12 cellular contexts compared by ENCODE assay signal in genomic region chr5:173941758-173942401, GRCh38. TPM values are rescaled to one million over a fixed set of nuclear protein-coding genes. Genes with fewer than 3 reads are reported as not detected.
DNase-seq lines count a peak whose midpoint lies in the region; ATAC-seq and TF ChIP-seq lines count a peak whose summit lies in the region.
"Had no signal": no experiment of that assay in that cellular context is flagged by ENCODE, and none has a peak within 500 bp of the region (broad histone marks: within the 10 kb centered on the region; RNA-seq: fewer than 3 reads in every experiment).

No MANE protein-coding gene starts in this region.

- H3K9me3 Mint-ChIP-seq in CD14-positive monocyte (no peaks in the 10 kb centered on the region), nephron (no peaks in the 10 kb centered on the region), T-cell (no peaks in the 10 kb centered on the region)

- peak overlapping the region; percentile 34 for H3K27ac ChIP-seq in left ventricle myocardium inferior (replicated peaks)

- no peak for ATAC-seq in T-cell (replicated peaks in 1 of 4)

- peaks cover 53% of the 10 kb centered on the region for H3K4me1 Mint-ChIP-seq in CD14-positive monocyte
- H3K4me1 Mint-ChIP-seq in nephron = peaks cover 26% of the 10 kb centered on the region
- peaks cover 0 to 3% (median 2%) of the 10 kb centered on the region in 3 donors for H3K4me1 Mint-ChIP-seq in T-cell

- H3K4me3 Mint-ChIP-seq in CD14-positive monocyte (peak overlapping the region in 1 of 2 donors; percentile 48), nephron (no peak overlapping the region), T-cell (no peak overlapping the region)

- POLR2A ChIA-PET in T-cell (lab: Charles Lee) = no interaction called here

- peaks cover 73% of the 10 kb centered on the region for H3K4me1 ChIP-seq in left ventricle myocardium inferior

- no peaks in the 10 kb centered on the region for H3K9me3 ChIP-seq in left ventricle myocardium inferior (replicated peaks)

- H3K27ac Mint-ChIP-seq in CD14-positive monocyte (peak overlapping the region in 6 of 7 donors; percentile 74 to 89 (median 80)), nephron (peak overlapping the region; percentile 49 to 88 (median 87)), T-cell (no peak overlapping the region)

- H3K4me3 ChIP-seq in left ventricle myocardium inferior = no peak overlapping the region

- intact Hi-C loops in CD14-positive monocyte (cut with micrococcal nuclease) (no loop called here), left ventricle myocardium inferior (cut with micrococcal nuclease) (no loop called here)

- TF ChIP-seq CTCF in CD14-positive monocyte (IDR thresholded peaks at IDR 0.05) (no peak), left ventricle myocardium inferior (IDR thresholded peaks at IDR 0.05; ENCODE audit: borderline replicate concordance) (no peak), nephron (IDR thresholded peaks at IDR 0.05; ENCODE audit: unreplicated experiment in 3 of 3) (no peak)

- CTCF ChIA-PET in T-cell (lab: Charles Lee) = no interaction called here

- peaks cover 0 to 2% (median 0%) of the 10 kb centered on the region in 3 donors for H3K27me3 Mint-ChIP-seq in CD14-positive monocyte (ENCODE audit: low read depth in 3 of 3)
- no peaks in the 10 kb centered on the region for H3K27me3 Mint-ChIP-seq in nephron (ENCODE audit: low read depth)
- no peaks in the 10 kb centered on the region for H3K27me3 Mint-ChIP-seq in T-cell

- no peaks in the 10 kb centered on the region for H3K27me3 ChIP-seq in left ventricle myocardium inferior (ENCODE audit: low read depth)

- DNase-seq in CD14-positive monocyte (ENCODE audit: low spot score) = no peak
- peak; percentile 73 for DNase-seq in M059J (ENCODE audit: low read depth)
- no peak for DNase-seq in left ventricle myocardium inferior
- no peak for DNase-seq in T-cell
- DNase-seq in NCI-H345 treated with DMSO at 0.1 percent for 48 hours (lab: John Stamatoyannopoulos, UW; ENCODE audit: unreplicated experiment) = no peak
- no peak for DNase-seq in retina
- DNase-seq in CD1c-positive myeloid dendritic cell (ENCODE audit: extremely low spot score) = no peak
- DNase-seq: activated naive CD4-positive, alpha-beta T cell treated with anti-CD3 and anti-CD28 coated beads, Interleukin-2, amount 50 U/mL, for 16 hours; NCI-H1436; NCI-H774; SHP77 had no signal

- peaks cover 23% of the 10 kb centered on the region for H3K36me3 ChIP-seq in left ventricle myocardium inferior

- H3K36me3 Mint-ChIP-seq in CD14-positive monocyte = peaks cover 33 to 41% of the 10 kb centered on the region in 2 donors
- H3K36me3 Mint-ChIP-seq in nephron (ENCODE audit: low read depth) = peaks cover 23% of the 10 kb centered on the region
- H3K36me3 Mint-ChIP-seq in T-cell = peaks cover 31% of the 10 kb centered on the region

RNA-seq across cellular contexts. Expression of gene C5orf47, which starts 47.1 kb away (rescaled TPM):
- not detected for polyA plus RNA-seq in CD14-positive monocyte
- not detected in 2 replicates for total RNA-seq in M059J (2014; rRNA removed; shearing (Covaris generic))
- total RNA-seq in left ventricle myocardium inferior (0.08 TPM), T-cell (not detected)

RNA-seq across cellular contexts. Expression of gene CPEB4, which starts 53.7 kb away (rescaled TPM):
- 10 to 100 TPM; 10.7 to 13.9 TPM for polyA plus RNA-seq in CD14-positive monocyte
- 13.6 and 20.5 TPM in 2 replicates for total RNA-seq in M059J (2014; rRNA removed; shearing (Covaris generic))
- total RNA-seq in left ventricle myocardium inferior (136 TPM), T-cell (10 to 100 TPM; 13.8 to 25.9 (median 14.9) TPM)

Comparison
In these comparisons a context has a peak if more than half of its experiments do, and no peak if none do; other contexts are left out.
1. H3K27ac Mint-ChIP-seq: peak in CD14-positive monocyte (6 of 7) and nephron (3 of 3); none in T-cell (0 of 2).